ENCODE assay signal across 14 cellular contexts in the genomic region with DNA sequence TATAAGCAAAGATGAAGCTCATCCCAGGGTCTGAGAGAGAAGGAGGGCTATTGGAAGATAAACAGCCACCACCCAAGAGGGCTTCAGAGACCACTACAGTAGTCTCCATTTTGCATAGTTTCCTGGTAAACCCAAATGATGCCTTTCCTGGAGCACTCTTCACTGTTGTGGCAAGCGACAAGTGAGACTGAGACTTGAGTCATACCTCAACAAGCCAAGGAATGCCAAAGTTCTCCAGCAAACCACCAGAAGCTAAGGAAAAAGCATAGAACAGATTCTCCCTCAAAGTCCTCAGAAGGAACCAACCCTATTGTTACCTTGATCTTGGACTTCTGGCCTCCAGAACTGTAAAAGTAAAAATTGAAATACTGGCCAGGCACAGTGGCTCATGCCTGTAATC.
"Had no signal": no experiment of that assay in that cellular context is flagged by ENCODE, and none has a peak within 500 bp of the region (broad histone marks: within the 10 kb centered on the region; RNA-seq: fewer than 3 reads in every experiment).

No MANE protein-coding gene starts in this region.

- DNase-seq: activated CD4-positive, alpha-beta T cell treated with anti-CD3 and anti-CD28 coated beads, Interleukin-2, amount 50 U/mL, for 1 hour; activated CD8-positive, alpha-beta memory T cell treated with anti-CD3 and anti-CD28 coated beads for 24 hours; activated naive CD8-positive, alpha-beta T cell treated with anti-CD3 and anti-CD28 coated beads for 36 hours; cerebellar nuclear complex; effector memory CD4-positive, alpha-beta T cell; ovary; sigmoid colon; stimulated activated CD4-positive, alpha-beta T cell treated with anti-CD3 and anti-CD28 coated beads, Interleukin-1b, Interleukin-23, amount 100 ng/mL, for 48 hours; stimulated activated naive CD8-positive, alpha-beta T cell treated with anti-CD3 and anti-CD28 coated beads, Interleukin-15, amount 100 ng/mL, for 72 hours had no signal

- H3K27ac Mint-ChIP-seq: activated naive CD8-positive, alpha-beta T cell treated with anti-CD3 and anti-CD28 coated beads for 36 hours; activated T-helper 1 cell treated with anti-CD3 and anti-CD28 coated beads, Interleukin-12 subunit alpha, Interleukin-12 subunit beta, Interleukin-2, Interleukin-4 antibody, amounts not matched to agents 30 ng/mL and 10 ng/mL and 1 ng/mL, durations not matched to agents 14 hours and 24 hours and 36 hours; dendritic cell treated with granulocyte-macrophage colony-stimulating factor and Interleukin-4, amounts not matched to agents 40 ng/mL and 50 ng/mL, for 4 days; neural progenitor cell; stimulated activated naive CD8-positive, alpha-beta T cell treated with anti-CD3 and anti-CD28 coated beads, Interleukin-15, amount 100 ng/mL, for 72 hours; type B pancreatic cell had no signal

- H3K36me3 Mint-ChIP-seq: activated naive CD8-positive, alpha-beta T cell treated with anti-CD3 and anti-CD28 coated beads for 36 hours; neural progenitor cell; type B pancreatic cell had no signal

- H3K9me3 ChIP-seq: gastroesophageal sphincter, ovary, sigmoid colon had no signal

- H3K4me3 ChIP-seq: gastroesophageal sphincter, neural progenitor cell, ovary, sigmoid colon had no signal

- H3K4me3 Mint-ChIP-seq: activated naive CD8-positive, alpha-beta T cell treated with anti-CD3 and anti-CD28 coated beads for 36 hours; activated T-helper 1 cell treated with anti-CD3 and anti-CD28 coated beads, Interleukin-12 subunit alpha, Interleukin-12 subunit beta, Interleukin-2, Interleukin-4 antibody, amounts not matched to agents 30 ng/mL and 10 ng/mL and 1 ng/mL, durations not matched to agents 14 hours and 24 hours and 36 hours; dendritic cell treated with granulocyte-macrophage colony-stimulating factor and Interleukin-4, amounts not matched to agents 40 ng/mL and 50 ng/mL, for 4 days; neural progenitor cell; stimulated activated naive CD8-positive, alpha-beta T cell treated with anti-CD3 and anti-CD28 coated beads, Interleukin-15, amount 100 ng/mL, for 72 hours; type B pancreatic cell had no signal

- H3K27me3 ChIP-seq: gastroesophageal sphincter, neural progenitor cell, ovary had no signal

- H3K36me3 ChIP-seq: gastroesophageal sphincter, neural progenitor cell, ovary, sigmoid colon had no signal

- H3K9me3 Mint-ChIP-seq: activated T-helper 1 cell treated with anti-CD3 and anti-CD28 coated beads, Interleukin-12 subunit alpha, Interleukin-12 subunit beta, Interleukin-2, Interleukin-4 antibody, amounts not matched to agents 30 ng/mL and 10 ng/mL and 1 ng/mL, durations not matched to agents 14 hours and 24 hours and 36 hours; dendritic cell treated with granulocyte-macrophage colony-stimulating factor and Interleukin-4, amounts not matched to agents 40 ng/mL and 50 ng/mL, for 4 days; neural progenitor cell; stimulated activated naive CD8-positive, alpha-beta T cell treated with anti-CD3 and anti-CD28 coated beads, Interleukin-15, amount 100 ng/mL, for 72 hours; type B pancreatic cell had no signal
